1 cellular context compared by ENCODE assay signal in genomic region chr12:116532428-116532827, GRCh38.
TF ChIP-seq lines count a peak whose summit lies in the region.

No MANE protein-coding gene starts in this region.

TF ChIP-seq in HCT116, 20 proteins besides CTCF, POLR2A, EP300 and RAD21 (continued from another document):
- TF ChIP-seq REST (IDR thresholded peaks at IDR 0.05; ENCODE audit: low read depth) (no peak), ZFX (IDR thresholded peaks at IDR 0.05) (no peak), FOSL1 (IDR thresholded peaks at IDR 0.05; ENCODE audit: low read depth) (no peak)
